Comparison of ENCODE assay signal across 9 cellular contexts in genomic region chr5:170151105-170151831, GRCh38. TPM values are rescaled to one million over a fixed set of nuclear protein-coding genes. Genes with fewer than 3 reads are reported as not detected.
DNase-seq lines count a peak whose midpoint lies in the region; ATAC-seq, FAIRE-seq and TF ChIP-seq lines count a peak whose summit lies in the region.
"Had no signal": no experiment of that assay in that cellular context is flagged by ENCODE, and none has a peak within 500 bp of the region (broad histone marks: within the 10 kb centered on the region; RNA-seq: fewer than 3 reads in every experiment).

No MANE protein-coding gene starts in this region.

- H3K4me3 Mint-ChIP-seq in progenitor cell of endocrine pancreas (ENCODE audit: low read depth) = no peak overlapping the region
- no peak overlapping the region for H3K4me3 Mint-ChIP-seq in activated T-cell treated with anti-CD3 and anti-CD28 coated beads, Interleukin-2, amount 50 U/mL, for 4 hours
- H3K4me3 Mint-ChIP-seq: IgD-negative memory B cell had no signal

- no peak overlapping the region for H2AK5ac ChIP-seq in H1 (ENCODE audit: low read depth, low read length)

- ATAC-seq in GM18868 (IDR thresholded peaks at IDR 0.05; ENCODE audit: unreplicated experiment) = peak; percentile 90
- no peak for ATAC-seq in activated T-cell treated with anti-CD3 and anti-CD28 coated beads, Interleukin-2, amount 50 U/mL, for 4 hours

- no peak overlapping the region for H2BK5ac ChIP-seq in H1 (ENCODE audit: low read depth, low read length)

- 61% methylated on average over 6 of the region's 7 CpGs; no CpG with 5 or more reads in 1 of the 2 experiments for whole genome bisulfite sequencing in H1 (ENCODE audit: extremely low coverage in 1 of 2, insufficient coverage in 1 of 2, insufficient read length in 1 of 2, insufficient replicate concordance in 2 of 2, low coverage in 1 of 2, low lambda C conversion rate in 2 of 2, missing lambda C conversion rate in 1 of 2), 2 experiments
- WGBS in sigmoid colon, 2 donors = 58 to 73% methylated on average over 7 of the region's 7 CpGs

- peak overlapping the region; percentile 39 for H4K91ac ChIP-seq in H1 (replicated peaks; ENCODE audit: insufficient read length, low read length)

- H3K14ac ChIP-seq in H1 (ENCODE audit: insufficient read length) = no peak overlapping the region

- peak overlapping the region; percentile 5 for H3K9ac ChIP-seq in HUES6 (ENCODE audit: low read length)
- no peak overlapping the region for H3K9ac ChIP-seq in H1 (replicated peaks in 1 of 4; ENCODE audit: extremely low read depth in 1 of 4, low read depth in 3 of 4, low read length in 3 of 4)

- H3K27me3 ChIP-seq in HUES6 (ENCODE audit: control insufficient read depth, insufficient read depth, low read length) (no peaks in the 10 kb centered on the region), H1 (replicated peaks in 1 of 4; ENCODE audit: control insufficient read depth in 3 of 4, extremely low read depth in 1 of 4, insufficient read depth in 3 of 4, low read length in 3 of 4) (no peaks in the 10 kb centered on the region), sigmoid colon (no peaks in the 10 kb centered on the region)

- CTCF ChIA-PET in H1 (lab: Charles Lee; ENCODE audit: partially characterized antibody) = interaction anchor here (1.0 to 1.6 kb wide), 5 partner anchors 28 to 356 kb away, joined by 3 to 4 read pairs (median 3); no protein-coding TSS in a partner anchor

- TF ChIP-seq EP300 in H1 (IDR thresholded peaks at IDR 0.05; ENCODE audit: borderline replicate concordance in 1 of 2, low read depth in 2 of 2, low read length in 2 of 2) (peak in 1 of 2 experiments; percentile 72; a peak in 1 of 3 replicates), sigmoid colon (IDR thresholded peaks at IDR 0.05) (no peak)

- no peak overlapping the region for H3K4ac ChIP-seq in H1 (replicated peaks; ENCODE audit: insufficient read length, low read depth, low read length)

- no peak overlapping the region for H2BK15ac ChIP-seq in H1 (ENCODE audit: low read length)

- POLR2A ChIA-PET in H1 (lab: Charles Lee; ENCODE audit: partially characterized antibody) = no interaction called here

- H2BK12ac ChIP-seq in H1 (ENCODE audit: low read depth, low read length) = no peak overlapping the region; the same call in 1 of the 2 replicates

- H3K4me1 ChIP-seq in HUES6 (ENCODE audit: control insufficient read depth, insufficient read depth, low read length) (peaks cover 23% of the 10 kb centered on the region), H1 (replicated peaks in 1 of 4; ENCODE audit: control insufficient read depth in 3 of 4, insufficient read depth in 4 of 4, low read length in 3 of 4) (peaks cover 0 to 12% (median 3%) of the 10 kb centered on the region in 4 experiments; a peak in 5 of 7 replicates), sigmoid colon (peaks cover 0 to 9% (median 0%) of the 10 kb centered on the region in 4 donors)

- peak overlapping the region; percentile 91 for H3K27ac Mint-ChIP-seq in progenitor cell of endocrine pancreas
- H3K27ac Mint-ChIP-seq: IgD-negative memory B cell had no signal

- no peak overlapping the region for H3K56ac ChIP-seq in H1 (replicated peaks; ENCODE audit: insufficient read length, low read depth, low read length)

- TF ChIP-seq POLR2A in H1 (IDR thresholded peaks at IDR 0.05; ENCODE audit: control extremely low read depth in 1 of 2, low read depth in 2 of 2, low read length in 2 of 2) (no peak), sigmoid colon (IDR thresholded peaks at IDR 0.05) (no peak)

- peak overlapping the region; percentile 63 for H3K18ac ChIP-seq in H1 (ENCODE audit: extremely low read depth, low read length)

- TF ChIP-seq RAD21 in H1 (IDR thresholded peaks at IDR 0.05 in 1 of 2, conservative IDR thresholded peaks at IDR 0.05 in 1 of 2; ENCODE audit: low read depth in 2 of 2, low read length in 2 of 2) = no peak

- H3K23ac ChIP-seq in H1 (ENCODE audit: insufficient read length) = no peak overlapping the region

- no peaks in the 10 kb centered on the region for H3K79me1 ChIP-seq in H1 (ENCODE audit: low read depth, low read length)

- H4K5ac ChIP-seq in H1 (ENCODE audit: insufficient read length, low read depth, low read length) = no peak overlapping the region

- H3K79me2 ChIP-seq in H1 (ENCODE audit: control insufficient read depth in 1 of 2, insufficient read depth in 2 of 2, low read length in 2 of 2) = no peaks in the 10 kb centered on the region

- intact Hi-C loops in sigmoid colon (cut with DNase I) = no loop called here

- H3K9me3 Mint-ChIP-seq in progenitor cell of endocrine pancreas (ENCODE audit: low read depth) = no peaks in the 10 kb centered on the region
- no peaks in the 10 kb centered on the region for H3K9me3 Mint-ChIP-seq in activated T-cell treated with anti-CD3 and anti-CD28 coated beads, Interleukin-2, amount 50 U/mL, for 4 hours
- H3K9me3 Mint-ChIP-seq: IgD-negative memory B cell had no signal

- H3K4me3 ChIP-seq in HUES6 (ENCODE audit: low read depth, low read length) (no peak overlapping the region), H1 (ENCODE audit: extremely low read depth in 1 of 4, insufficient read depth in 2 of 4, low read depth in 3 of 4, low read length in 4 of 4) (no peak overlapping the region), sigmoid colon (no peak overlapping the region)

- H3K27ac ChIP-seq in HUES6 (ENCODE audit: low read depth, low read length) (peak overlapping the region; percentile 81), H1 (ENCODE audit: low read depth, low read length) (no peak overlapping the region), sigmoid colon (no peak overlapping the region)

- no peak overlapping the region for H3K4me2 ChIP-seq in H1 (ENCODE audit: insufficient read depth in 1 of 2, low read depth in 2 of 2, low read length in 2 of 2)

- peaks cover 20% of the 10 kb centered on the region for H3K4me1 Mint-ChIP-seq in progenitor cell of endocrine pancreas (ENCODE audit: low read depth)
- no peaks in the 10 kb centered on the region for H3K4me1 Mint-ChIP-seq in activated T-cell treated with anti-CD3 and anti-CD28 coated beads, Interleukin-2, amount 50 U/mL, for 4 hours (ENCODE audit: low read depth)

- peaks cover 15% of the 10 kb centered on the region for H3K27me3 Mint-ChIP-seq in progenitor cell of endocrine pancreas
- peaks cover 9% of the 10 kb centered on the region for H3K27me3 Mint-ChIP-seq in activated T-cell treated with anti-CD3 and anti-CD28 coated beads, Interleukin-2, amount 50 U/mL, for 4 hours (ENCODE audit: low read depth)

- no peak overlapping the region for H4K8ac ChIP-seq in H1 (ENCODE audit: extremely low read depth, insufficient read depth, low read length)

- no peaks in the 10 kb centered on the region for H3K23me2 ChIP-seq in H1 (ENCODE audit: low read depth, low read length)

- TF ChIP-seq CTCF in H1 (IDR thresholded peaks at IDR 0.05; ENCODE audit: control extremely low read depth in 1 of 3, insufficient read depth in 1 of 3, low read depth in 1 of 3, low read length in 3 of 3) (no peak), progenitor cell of endocrine pancreas (IDR thresholded peaks at IDR 0.05; ENCODE audit: unreplicated experiment) (no peak), sigmoid colon (IDR thresholded peaks at IDR 0.05) (no peak)

- no peak overlapping the region for H2BK20ac ChIP-seq in H1 (ENCODE audit: low read length)

- no peaks in the 10 kb centered on the region for H4K20me1 ChIP-seq in H1 (replicated peaks in 1 of 2; ENCODE audit: control insufficient read depth in 1 of 2, insufficient read depth in 2 of 2, low read length in 2 of 2)

- H3K36me3 ChIP-seq in HUES6 (ENCODE audit: control insufficient read depth, insufficient read depth, low read length) (no peaks in the 10 kb centered on the region), H1 (ENCODE audit: control insufficient read depth in 2 of 4, insufficient read depth in 4 of 4, low read length in 3 of 4) (no peaks in the 10 kb centered on the region), sigmoid colon (no peaks in the 10 kb centered on the region)

- no peaks in the 10 kb centered on the region for H3K36me3 Mint-ChIP-seq in progenitor cell of endocrine pancreas (ENCODE audit: insufficient read depth)
- no peaks in the 10 kb centered on the region for H3K36me3 Mint-ChIP-seq in activated T-cell treated with anti-CD3 and anti-CD28 coated beads, Interleukin-2, amount 50 U/mL, for 4 hours (ENCODE audit: insufficient read depth)
- H3K36me3 Mint-ChIP-seq: IgD-negative memory B cell had no signal

- no peak for FAIRE-seq in H1 (lab: Jason Lieb, UNC)

- DNase-seq in H1 (ENCODE audit: low read depth in 1 of 2, low spot score in 2 of 2) (peak; percentile 53 to 56), progenitor cell of endocrine pancreas (ENCODE audit: low spot score, unreplicated experiment) (peak; percentile 17), mesenteric fat pad (ENCODE audit: low spot score) (no peak), epidermal melanocyte (ENCODE audit: insufficient read length, low spot score) (no peak), sigmoid colon (no peak)
- DNase-seq in activated T-cell treated with anti-CD3 and anti-CD28 coated beads, Interleukin-2, amount 50 U/mL, for 4 hours = no peak

- H3K9me3 ChIP-seq in HUES6 (ENCODE audit: control insufficient read depth, insufficient read depth, low read depth, low read length) (no peaks in the 10 kb centered on the region), H1 (ENCODE audit: insufficient read depth in 2 of 2, low read depth in 1 of 2, low read length in 1 of 2) (no peaks in the 10 kb centered on the region), sigmoid colon (no peaks in the 10 kb centered on the region)

- H2BK120ac ChIP-seq in H1 (replicated peaks; ENCODE audit: low read depth, low read length) = no peak overlapping the region

- H2AFZ ChIP-seq in H1 (ENCODE audit: low read length) = no peak overlapping the region

TF ChIP-seq in H1, 55 proteins besides CTCF, POLR2A, EP300 and RAD21 (continues in another document):
- TF ChIP-seq JUND (IDR thresholded peaks at IDR 0.05; ENCODE audit: low read length) = no peak
- no peak for TF ChIP-seq TBP (IDR thresholded peaks at IDR 0.05; ENCODE audit: low read depth, low read length)
- TF ChIP-seq SP1 (IDR thresholded peaks at IDR 0.05; ENCODE audit: low read depth, low read length) = 0 out of 2 replicates have a peak, but pooled peaks have one; percentile 42
- TF ChIP-seq EGR1 (IDR thresholded peaks at IDR 0.05; ENCODE audit: borderline replicate concordance, low read depth, low read length) = no peak

RNA-seq across cellular contexts. Expression of gene FOXI1, which starts 45.6 kb away (rescaled TPM):
- total RNA-seq in H1 (2021; fragmentation: NEBNext Ultra II Directional; extraction: Animal tissue kit (Norgen Biotek cat#: 25700)) = not detected in 2 replicates
- polyA plus RNA-seq in H1 (2011; rRNA removed) = not detected in 2 replicates
- not detected for polyA plus RNA-seq in H1 (2011; cell fraction: cytosol; rRNA removed)
- not detected for polyA plus RNA-seq in H1 (2011; cell fraction: nucleus; rRNA removed)
- polyA plus RNA-seq in H1 (2012, experiment 1 of 2) = not detected in 4 replicates
- not detected for polyA plus RNA-seq in H1 (2012, experiment 2 of 2)
- polyA plus RNA-seq in H1 (2013, experiment 1 of 2) = not detected
- not detected for polyA plus RNA-seq in H1 (2013, experiment 2 of 2)
- not detected in 2 replicates for polyA minus RNA-seq in H1 (2011; rRNA and poly(A)+ RNA removed)
- not detected for polyA minus RNA-seq in H1 (2011; cell fraction: cytosol; rRNA and poly(A)+ RNA removed)
- not detected for polyA minus RNA-seq in H1 (2011; cell fraction: nucleus; rRNA and poly(A)+ RNA removed)
- total RNA-seq in progenitor cell of endocrine pancreas = not detected in 2 replicates
- total RNA-seq in activated T-cell treated with anti-CD3 and anti-CD28 coated beads, Interleukin-2, amount 50 U/mL, for 4 hours = not detected
- total RNA-seq in mesenteric fat pad = not detected
- total RNA-seq in sigmoid colon = not detected
- under 1 TPM in 1 of 3 donors, not detected in 2; 0.06 TPM for polyA plus RNA-seq in sigmoid colon
- polyA plus RNA-seq: IgD-negative memory B cell had no signal

Comparison
In these comparisons a context has a peak if more than half of its experiments do, and no peak if none do; other contexts are left out.
1. DNase-seq: peak in H1 (2 of 2) and progenitor cell of endocrine pancreas (single experiment); none in activated T-cell treated with anti-CD3 and anti-CD28 coated beads, Interleukin-2, amount 50 U/mL, for 4 hours (single experiment), mesenteric fat pad (single experiment), epidermal melanocyte (single experiment) and sigmoid colon (single experiment).